ENCODE assay signal across 11 cellular contexts in the genomic region with DNA sequence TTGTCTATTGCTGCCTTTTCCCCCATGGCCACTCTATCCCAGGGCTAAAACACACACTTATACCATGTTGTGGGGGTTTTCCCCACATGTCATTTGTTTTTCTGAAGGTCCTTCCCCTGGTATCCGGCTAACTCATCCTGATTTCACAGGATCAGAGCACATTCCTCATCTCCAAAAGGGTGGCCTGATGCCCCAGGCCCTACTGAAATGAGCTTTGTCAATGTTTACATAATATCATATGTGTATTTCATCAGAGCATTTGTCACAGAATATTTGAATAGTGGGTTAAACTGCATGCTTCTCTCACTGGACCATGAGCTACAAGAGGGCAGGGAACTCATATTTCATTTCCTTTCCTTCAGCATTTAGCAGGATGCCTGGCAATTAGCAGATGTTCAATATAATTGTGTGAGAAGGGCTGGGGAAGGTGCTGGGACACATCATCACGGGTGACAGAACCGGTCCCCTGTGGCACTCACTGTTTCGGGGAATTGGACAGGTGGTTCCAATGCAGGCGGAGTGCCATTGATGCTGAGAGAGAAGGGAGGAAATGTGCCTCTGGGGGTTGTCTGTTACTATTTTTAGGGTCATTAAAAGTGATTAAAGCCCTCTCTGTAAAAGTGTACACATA. TPM values are rescaled to one million over a fixed set of nuclear protein-coding genes. Genes with fewer than 3 reads are reported as not detected.
DNase-seq lines count a peak whose midpoint lies in the region; ATAC-seq and TF ChIP-seq lines count a peak whose summit lies in the region.
"Had no signal": no experiment of that assay in that cellular context is flagged by ENCODE, and none has a peak within 500 bp of the region (broad histone marks: within the 10 kb centered on the region; RNA-seq: fewer than 3 reads in every experiment).

No MANE protein-coding gene starts in this region.

- peak; percentile 88 for DNase-seq in Daoy (ENCODE audit: low read depth)
- peak; percentile 17 for DNase-seq in NCI-H2171 (lab: John Stamatoyannopoulos, UW)
- DNase-seq in ecto neural progenitor cell (ENCODE audit: low spot score): peak; percentile 37
- peak; percentile 84 for DNase-seq in renal cortical epithelial cell (ENCODE audit: low read depth)
- no peak for DNase-seq in spleen
- DNase-seq in OCI-M2 (lab: John Stamatoyannopoulos, UW; ENCODE audit: unreplicated experiment): no peak
- DNase-seq: activated CD4-positive, alpha-beta memory T cell treated with anti-CD3 and anti-CD28 coated beads, Interleukin-2, amount 10 ng/mL, durations not matched to agents 7 days and 5 days; NCI-H1105 had no signal

- 80 to 92% (median 83%) methylated on average over 5 of the region's 5 CpGs for WGBS in spleen, 5 donors

- TF ChIP-seq CTCF in spleen (IDR thresholded peaks at IDR 0.05 in 8 of 11, conservative IDR thresholded peaks at IDR 0.05 in 3 of 11): no peak

- peaks cover 0 to 7% (median 0%) of the 10 kb centered on the region in 6 donors for H3K36me3 ChIP-seq in spleen

- no peak for ATAC-seq in HG02973 (IDR thresholded peaks at IDR 0.05; ENCODE audit: unreplicated experiment)
- ATAC-seq: stimulated activated effector memory CD8-positive, alpha-beta T cell treated with anti-CD3 and anti-CD28 coated beads, Interleukin-12 subunit alpha, Interleukin-12 subunit beta, amount 100 ng/mL, for 72 hours had no signal

- TF ChIP-seq POLR2A in spleen (IDR thresholded peaks at IDR 0.05): no peak

- H3K9me3 ChIP-seq in spleen: peaks cover 0 to 13% (median 0%) of the 10 kb centered on the region in 8 donors

- no peak overlapping the region for H3K27ac ChIP-seq in spleen

- peaks cover 0 to 16% (median 0%) of the 10 kb centered on the region in 7 donors for H3K27me3 ChIP-seq in spleen (replicated peaks in 1 of 7)

- H3K4me1 ChIP-seq in spleen: no peaks in the 10 kb centered on the region

- H3K4me3 ChIP-seq in spleen: no peak overlapping the region
- H3K4me3 ChIP-seq: smooth muscle cell had no signal

- intact Hi-C loops in spleen (cut with DNase I; ENCODE audit: low total_unique reads): no loop called here

RNA-seq across cellular contexts. Expression of a gene that starts 26.8 kb away (rescaled TPM):
- total RNA-seq in Daoy (2014; rRNA removed; shearing (Covaris generic)): 116 and 250 TPM in 2 replicates
- 60.2 and 110 TPM in 2 replicates for total RNA-seq in renal cortical epithelial cell
- total RNA-seq in spleen: 100 to 1,000 TPM in 2 of 7 donors, 10 to 100 TPM in 5; 52.6 to 170 (median 82.4) TPM
- polyA plus RNA-seq in spleen: 10 to 100 TPM in 1 of 3 donors, 1 to 10 TPM in 2; 4.9 to 11.1 (median 6.8) TPM

Comparison
In these comparisons a context has a peak if more than half of its experiments do, and no peak if none do; other contexts are left out.
1. DNase-seq: peak in Daoy (single experiment), NCI-H2171 (single experiment), ecto neural progenitor cell (single experiment) and renal cortical epithelial cell (single experiment); none in spleen (single experiment) and OCI-M2 (single experiment).